36 cellular contexts compared by ENCODE assay signal in genomic region chr6:158104696-158105095, GRCh38.
"Had no signal": no experiment of that assay in that cellular context is flagged by ENCODE, and none has a peak within 500 bp of the region (broad histone marks: within the 10 kb centered on the region; RNA-seq: fewer than 3 reads in every experiment).

No MANE protein-coding gene starts in this region.

- H3K27ac ChIP-seq: adrenal gland, body of pancreas, brain microvascular endothelial cell, breast epithelium, VCaP had no signal

- H3K4me1 ChIP-seq: adrenal gland, breast epithelium had no signal

- H3K4me3 Mint-ChIP-seq: activated B cell treated with CpG ODN at 0.5 μM for 24 hours; activated CD4-positive, alpha-beta memory T cell treated with anti-CD3 and anti-CD28 coated beads for 36 hours; activated CD4-positive, alpha-beta T cell treated with anti-CD3 and anti-CD28 coated beads, Interleukin-2, amount 10 ng/mL, durations not matched to agents 24 days and 14 days; activated CD8-positive, alpha-beta T cell treated with anti-CD3 and anti-CD28 coated beads for 36 hours; activated naive CD4-positive, alpha-beta T cell treated with anti-CD3 and anti-CD28 coated beads for 36 hours; activated naive CD8-positive, alpha-beta T cell treated with anti-CD3 and anti-CD28 coated beads for 36 hours; activated T-cell treated with anti-CD3 and anti-CD28 coated beads, Interleukin-2, amount 50 U/mL, for 4 hours; activated T-cell treated with anti-CD3 and anti-CD28 coated beads, Interleukin-2, amount 50 U/mL, for 72 hours; activated T-helper 1 cell treated with anti-CD3 and anti-CD28 coated beads, Interleukin-12 subunit alpha, Interleukin-12 subunit beta, Interleukin-2, Interleukin-4 antibody, amounts not matched to agents 30 ng/mL and 10 ng/mL and 1 ng/mL, durations not matched to agents 14 hours and 24 hours and 36 hours; activated T-helper 17 cell treated with anti-CD3 and anti-CD28 coated beads, Interleukin-2, amount 50 U/mL, for 72 hours; T-helper 2 cell treated with Interferon-gamma antibody and Interleukin-4, amounts not matched to agents 5 μg/mL and 100 μg/mL, for 36 hours had no signal

- H3K36me3 ChIP-seq: breast epithelium had no signal

- H3K4me1 Mint-ChIP-seq: activated B cell treated with CpG ODN at 0.5 μM for 24 hours; activated CD4-positive, alpha-beta T cell treated with anti-CD3 and anti-CD28 coated beads, Interleukin-2, amount 10 ng/mL, durations not matched to agents 24 days and 14 days; activated naive CD8-positive, alpha-beta T cell treated with anti-CD3 and anti-CD28 coated beads for 36 hours had no signal

- H3K27ac Mint-ChIP-seq: activated B cell treated with CpG ODN at 0.5 μM for 24 hours; activated CD4-positive, alpha-beta memory T cell treated with anti-CD3 and anti-CD28 coated beads for 36 hours; activated CD4-positive, alpha-beta T cell treated with anti-CD3 and anti-CD28 coated beads, Interleukin-2, amount 10 ng/mL, durations not matched to agents 24 days and 14 days; activated CD8-positive, alpha-beta T cell treated with anti-CD3 and anti-CD28 coated beads for 36 hours; activated naive CD4-positive, alpha-beta T cell treated with anti-CD3 and anti-CD28 coated beads for 36 hours; activated naive CD4-positive, alpha-beta T cell treated with anti-CD3 and anti-CD28 coated beads, Interleukin-2, amount 50 U/mL, for 72 hours; activated naive CD8-positive, alpha-beta T cell treated with anti-CD3 and anti-CD28 coated beads for 36 hours; activated T-cell treated with anti-CD3 and anti-CD28 coated beads, Interleukin-2, amount 50 U/mL, for 72 hours; activated T-helper 1 cell treated with anti-CD3 and anti-CD28 coated beads, Interleukin-12 subunit alpha, Interleukin-12 subunit beta, Interleukin-2, Interleukin-4 antibody, amounts not matched to agents 30 ng/mL and 10 ng/mL and 1 ng/mL, durations not matched to agents 14 hours and 24 hours and 36 hours; activated T-helper 17 cell treated with anti-CD3 and anti-CD28 coated beads, Interleukin-2, amount 50 U/mL, for 72 hours; T-helper 2 cell treated with Interferon-gamma antibody and Interleukin-4, amounts not matched to agents 5 μg/mL and 100 μg/mL, for 36 hours had no signal

- ATAC-seq: activated CD8-positive, alpha-beta T cell treated with anti-CD3 and anti-CD28 coated beads for 36 hours; activated naive CD4-positive, alpha-beta T cell treated with anti-CD3 and anti-CD28 coated beads, Interleukin-2, amount 50 U/mL, for 72 hours; activated T-cell treated with anti-CD3 and anti-CD28 coated beads, Interleukin-2, amount 50 U/mL, for 4 hours; activated T-cell treated with anti-CD3 and anti-CD28 coated beads, Interleukin-2, amount 50 U/mL, for 72 hours; activated T-helper 17 cell treated with anti-CD3 and anti-CD28 coated beads, Interleukin-2, amount 50 U/mL, for 72 hours; body of pancreas had no signal

- H3K4me3 ChIP-seq: adrenal gland, body of pancreas, breast epithelium had no signal

- H3K27me3 Mint-ChIP-seq: activated B cell treated with CpG ODN at 0.5 μM for 24 hours; activated CD4-positive, alpha-beta memory T cell treated with anti-CD3 and anti-CD28 coated beads for 36 hours; activated CD4-positive, alpha-beta T cell treated with anti-CD3 and anti-CD28 coated beads, Interleukin-2, amount 10 ng/mL, durations not matched to agents 24 days and 14 days; activated CD8-positive, alpha-beta T cell treated with anti-CD3 and anti-CD28 coated beads for 36 hours; activated naive CD8-positive, alpha-beta T cell treated with anti-CD3 and anti-CD28 coated beads for 36 hours; activated T-helper 17 cell treated with anti-CD3 and anti-CD28 coated beads, Interleukin-2, amount 50 U/mL, for 72 hours had no signal

- H3K9me3 ChIP-seq: adrenal gland, body of pancreas, breast epithelium had no signal

- DNase-seq: activated B cell treated with CpG ODN at 0.5 μM for 24 hours; activated CD4-positive, alpha-beta memory T cell treated with anti-CD3 and anti-CD28 coated beads for 36 hours; activated CD4-positive, alpha-beta T cell treated with anti-CD3 and anti-CD28 coated beads for 4 hours; activated CD4-positive, alpha-beta T cell treated with anti-CD3 and anti-CD28 coated beads, Interleukin-2, amount 10 ng/mL, durations not matched to agents 24 days and 14 days; activated CD4-positive, alpha-beta T cell treated with anti-CD3 and anti-CD28 coated beads, Interleukin-2, amount 50 U/mL, for 1 hour; activated CD4-positive, alpha-beta T cell treated with anti-CD3 and anti-CD28 coated beads, Interleukin-2, amount 50 U/mL, for 4 hours; activated CD4-positive, CD25-positive, alpha-beta regulatory T cell treated with anti-CD3 and anti-CD28 coated beads, Interleukin-2, amount 50 U/mL, for 72 hours; activated CD8-positive, alpha-beta memory T cell treated with anti-CD3 and anti-CD28 coated beads, Interleukin-2, amount 50 U/mL, for 4 hours; activated CD8-positive, alpha-beta T cell treated with anti-CD3 and anti-CD28 coated beads for 36 hours; activated effector memory CD4-positive, alpha-beta T cell treated with anti-CD3 and anti-CD28 coated beads, Interleukin-2, amount 50 U/mL, for 16 hours; activated gamma-delta T cell treated with Interleukin-2 at 50 U/mL for 16 hours; activated naive CD4-positive, alpha-beta T cell; activated naive CD4-positive, alpha-beta T cell treated with anti-CD3 and anti-CD28 coated beads for 36 hours; activated naive CD4-positive, alpha-beta T cell treated with anti-CD3 and anti-CD28 coated beads, Interleukin-2, amount 50 U/mL, for 16 hours; activated naive CD8-positive, alpha-beta T cell treated with anti-CD3 and anti-CD28 coated beads for 36 hours; activated T-cell treated with anti-CD3 and anti-CD28 coated beads for 4 hours; activated T-cell treated with anti-CD3 and anti-CD28 coated beads, Interleukin-2, amount 50 U/mL, for 1 hour; activated T-cell treated with anti-CD3 and anti-CD28 coated beads, Interleukin-2, amount 50 U/mL, for 4 hours; activated T-cell treated with anti-CD3 and anti-CD28 coated beads, Interleukin-2, amount 50 U/mL, for 72 hours; adrenal gland; amniotic stem cell; aorta; body of pancreas; brain microvascular endothelial cell; central memory CD4-positive, alpha-beta T cell; T-helper 2 cell; T-helper 9 cell had no signal

- H3K27me3 ChIP-seq: adrenal gland, body of pancreas, brain microvascular endothelial cell, breast epithelium had no signal

- FAIRE-seq: astrocyte, colon, TTC549 had no signal
